ENCODE assay signal across 30 cellular contexts in the genomic region with DNA sequence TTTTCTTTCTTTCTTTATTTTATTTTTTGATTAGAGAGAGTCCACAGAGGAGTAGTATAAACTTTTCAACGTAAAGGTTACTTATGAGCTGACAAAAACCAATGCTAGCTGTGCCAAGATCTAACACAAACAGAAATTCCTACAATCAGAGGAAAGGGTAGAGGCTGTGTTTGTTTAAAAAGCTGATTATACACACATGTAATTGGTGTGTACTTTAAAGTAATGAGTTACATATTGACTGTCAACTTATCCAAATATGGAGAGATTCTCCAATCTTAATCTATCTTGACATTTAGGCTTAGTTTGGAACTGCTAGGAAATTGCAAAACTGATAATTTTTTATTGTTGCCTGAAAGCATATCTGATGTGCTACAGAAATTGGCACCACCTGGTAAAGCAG.
"Had no signal": no experiment of that assay in that cellular context is flagged by ENCODE, and none has a peak within 500 bp of the region (broad histone marks: within the 10 kb centered on the region; RNA-seq: fewer than 3 reads in every experiment).

No MANE protein-coding gene starts in this region.

- H3K27me3 ChIP-seq: Peyer's patch, SJSA1 had no signal

- H3K4me3 ChIP-seq: K562, Peyer's patch, SJSA1 had no signal

- H3K36me3 ChIP-seq: Peyer's patch, SJSA1 had no signal

- DNase-seq: activated B cell treated with CpG ODN at 0.5 μM for 24 hours; activated CD4-positive, alpha-beta memory T cell treated with anti-CD3 and anti-CD28 coated beads for 36 hours; activated CD4-positive, alpha-beta T cell treated with anti-CD3 and anti-CD28 coated beads for 4 hours; activated CD4-positive, alpha-beta T cell treated with anti-CD3 and anti-CD28 coated beads, Interleukin-2, amount 50 U/mL, for 1 hour; activated CD4-positive, CD25-positive, alpha-beta regulatory T cell treated with anti-CD3 and anti-CD28 coated beads, Interleukin-2, amount 50 U/mL, for 72 hours; activated CD8-positive, alpha-beta memory T cell treated with anti-CD3 and anti-CD28 coated beads for 24 hours; activated CD8-positive, alpha-beta memory T cell treated with anti-CD3 and anti-CD28 coated beads, Interleukin-2, amount 10 ng/mL, durations not matched to agents 7 days and 5 days; activated CD8-positive, alpha-beta memory T cell treated with anti-CD3 and anti-CD28 coated beads, Interleukin-2, amount 50 U/mL, for 48 hours; activated effector memory CD4-positive, alpha-beta T cell treated with Interleukin-2 at 50 U/mL for 16 hours; activated naive CD4-positive, alpha-beta T cell treated with anti-CD3 and anti-CD28 coated beads, Interleukin-2, amount 10 ng/mL, durations not matched to agents 7 days and 5 days; activated naive CD8-positive, alpha-beta T cell treated with anti-CD3 and anti-CD28 coated beads, Interleukin-2, amount 50 U/mL, for 24 hours; activated T-cell treated with anti-CD3 and anti-CD28 coated beads, Interleukin-2, amount 50 U/mL, for 48 hours; anterior cingulate cortex; central memory CD4-positive, alpha-beta T cell; NCI-H1105; NCI-H1417 treated with DMSO at 0.1 percent for 48 hours; NCI-H187 treated with DMSO at 0.1 percent for 48 hours; NCI-H2171 treated with DMSO at 0.1 percent for 48 hours; NCI-H226; NCI-H446 treated with DMSO at 0.1 percent for 48 hours; NCI-H524; NCI-H774; Peyer's patch; RPMI8226; SHP77 treated with DMSO at 0.1 percent for 48 hours; SK-N-SH had no signal

- FAIRE-seq: bronchial epithelial cell, K562, TTC549 had no signal

- H3K4me1 ChIP-seq: Peyer's patch, SJSA1 had no signal

- H3K27ac ChIP-seq: Peyer's patch, SJSA1 had no signal

- ATAC-seq: activated CD8-positive, alpha-beta memory T cell treated with anti-CD3 and anti-CD28 coated beads, Interleukin-2, amount 10 ng/mL, durations not matched to agents 7 days and 5 days; activated naive CD8-positive, alpha-beta T cell treated with anti-CD3 and anti-CD28 coated beads, Interleukin-2, amount 50 U/mL, for 24 hours; K562 had no signal
